ENCODE assay signal across 1 cellular context in the genomic region with DNA sequence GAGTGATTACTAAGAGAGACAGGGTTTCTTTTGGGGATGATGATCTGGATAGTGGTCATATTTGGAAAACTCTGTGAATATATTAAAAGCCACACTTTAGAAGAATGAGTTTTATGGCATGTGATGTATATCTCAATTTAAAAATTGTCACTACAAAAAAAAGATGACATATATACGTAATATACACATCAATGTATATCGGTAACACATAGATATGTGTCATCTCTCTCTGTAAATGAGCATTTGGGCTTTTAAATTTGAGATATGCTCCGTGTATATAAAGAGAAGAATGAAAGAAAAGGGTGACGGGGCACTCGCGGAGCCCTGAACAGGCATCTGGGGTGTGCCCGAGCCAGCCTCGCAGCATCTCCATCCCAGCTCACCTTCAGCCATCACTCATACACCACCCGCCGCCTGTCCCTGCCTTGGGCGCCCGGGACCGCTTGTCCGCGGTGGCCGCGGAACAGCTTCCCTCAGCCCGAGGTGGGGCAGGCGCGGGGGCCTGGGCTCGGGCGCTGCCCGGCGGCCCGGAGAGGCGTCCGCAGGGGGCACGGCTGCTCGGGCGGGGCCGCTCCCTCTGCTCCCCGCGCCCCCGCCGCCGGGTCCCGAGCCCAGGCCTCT.
TF ChIP-seq lines count a peak whose summit lies in the region.

No MANE protein-coding gene starts in this region.

TF ChIP-seq in GM23338, 12 proteins besides CTCF, POLR2A, EP300 and RAD21 (continued from another document):
- TF ChIP-seq, protein P1, sequence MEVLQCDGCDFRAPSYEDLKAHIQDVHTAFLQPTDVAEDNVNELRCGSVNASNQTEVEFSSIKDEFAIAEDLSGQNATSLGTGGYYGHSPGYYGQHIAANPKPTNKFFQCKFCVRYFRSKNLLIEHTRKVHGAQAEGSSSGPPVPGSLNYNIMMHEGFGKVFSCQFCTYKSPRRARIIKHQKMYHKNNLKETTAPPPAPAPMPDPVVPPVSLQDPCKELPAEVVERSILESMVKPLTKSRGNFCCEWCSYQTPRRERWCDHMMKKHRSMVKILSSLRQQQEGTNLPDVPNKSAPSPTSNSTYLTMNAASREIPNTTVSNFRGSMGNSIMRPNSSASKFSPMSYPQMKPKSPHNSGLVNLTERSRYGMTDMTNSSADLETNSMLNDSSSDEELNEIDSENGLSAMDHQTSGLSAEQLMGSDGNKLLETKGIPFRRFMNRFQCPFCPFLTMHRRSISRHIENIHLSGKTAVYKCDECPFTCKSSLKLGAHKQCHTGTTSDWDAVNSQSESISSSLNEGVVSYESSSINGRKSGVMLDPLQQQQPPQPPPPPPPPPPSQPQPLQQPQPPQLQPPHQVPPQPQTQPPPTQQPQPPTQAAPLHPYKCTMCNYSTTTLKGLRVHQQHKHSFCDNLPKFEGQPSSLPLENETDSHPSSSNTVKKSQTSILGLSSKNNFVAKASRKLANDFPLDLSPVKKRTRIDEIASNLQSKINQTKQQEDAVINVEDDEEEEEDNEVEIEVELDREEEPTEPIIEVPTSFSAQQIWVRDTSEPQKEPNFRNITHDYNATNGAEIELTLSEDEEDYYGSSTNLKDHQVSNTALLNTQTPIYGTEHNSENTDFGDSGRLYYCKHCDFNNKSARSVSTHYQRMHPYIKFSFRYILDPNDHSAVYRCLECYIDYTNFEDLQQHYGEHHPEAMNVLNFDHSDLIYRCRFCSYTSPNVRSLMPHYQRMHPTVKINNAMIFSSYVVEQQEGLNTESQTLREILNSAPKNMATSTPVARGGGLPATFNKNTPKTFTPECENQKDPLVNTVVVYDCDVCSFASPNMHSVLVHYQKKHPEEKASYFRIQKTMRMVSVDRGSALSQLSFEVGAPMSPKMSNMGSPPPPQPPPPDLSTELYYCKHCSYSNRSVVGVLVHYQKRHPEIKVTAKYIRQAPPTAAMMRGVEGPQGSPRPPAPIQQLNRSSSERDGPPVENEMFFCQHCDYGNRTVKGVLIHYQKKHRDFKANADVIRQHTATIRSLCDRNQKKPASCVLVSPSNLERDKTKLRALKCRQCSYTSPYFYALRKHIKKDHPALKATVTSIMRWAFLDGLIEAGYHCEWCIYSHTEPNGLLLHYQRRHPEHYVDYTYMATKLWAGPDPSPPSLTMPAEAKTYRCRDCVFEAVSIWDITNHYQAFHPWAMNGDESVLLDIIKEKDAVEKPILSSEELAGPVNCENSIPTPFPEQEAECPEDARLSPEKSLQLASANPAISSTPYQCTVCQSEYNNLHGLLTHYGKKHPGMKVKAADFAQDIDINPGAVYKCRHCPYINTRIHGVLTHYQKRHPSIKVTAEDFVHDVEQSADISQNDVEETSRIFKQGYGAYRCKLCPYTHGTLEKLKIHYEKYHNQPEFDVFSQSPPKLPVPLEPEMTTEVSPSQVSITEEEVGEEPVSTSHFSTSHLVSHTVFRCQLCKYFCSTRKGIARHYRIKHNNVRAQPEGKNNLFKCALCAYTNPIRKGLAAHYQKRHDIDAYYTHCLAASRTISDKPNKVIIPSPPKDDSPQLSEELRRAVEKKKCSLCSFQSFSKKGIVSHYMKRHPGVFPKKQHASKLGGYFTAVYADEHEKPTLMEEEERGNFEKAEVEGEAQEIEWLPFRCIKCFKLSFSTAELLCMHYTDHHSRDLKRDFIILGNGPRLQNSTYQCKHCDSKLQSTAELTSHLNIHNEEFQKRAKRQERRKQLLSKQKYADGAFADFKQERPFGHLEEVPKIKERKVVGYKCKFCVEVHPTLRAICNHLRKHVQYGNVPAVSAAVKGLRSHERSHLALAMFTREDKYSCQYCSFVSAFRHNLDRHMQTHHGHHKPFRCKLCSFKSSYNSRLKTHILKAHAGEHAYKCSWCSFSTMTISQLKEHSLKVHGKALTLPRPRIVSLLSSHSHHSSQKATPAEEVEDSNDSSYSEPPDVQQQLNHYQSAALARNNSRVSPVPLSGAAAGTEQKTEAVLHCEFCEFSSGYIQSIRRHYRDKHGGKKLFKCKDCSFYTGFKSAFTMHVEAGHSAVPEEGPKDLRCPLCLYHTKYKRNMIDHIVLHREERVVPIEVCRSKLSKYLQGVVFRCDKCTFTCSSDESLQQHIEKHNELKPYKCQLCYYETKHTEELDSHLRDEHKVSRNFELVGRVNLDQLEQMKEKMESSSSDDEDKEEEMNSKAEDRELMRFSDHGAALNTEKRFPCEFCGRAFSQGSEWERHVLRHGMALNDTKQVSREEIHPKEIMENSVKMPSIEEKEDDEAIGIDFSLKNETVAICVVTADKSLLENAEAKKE (CRISPR knock-in tag; IDR thresholded peaks at IDR 0.05): no peak
- TF ChIP-seq STAT1 (IDR thresholded peaks at IDR 0.05; ENCODE audit: unreplicated experiment): no peak
- TF ChIP-seq NANOG (IDR thresholded peaks at IDR 0.05; ENCODE audit: borderline replicate concordance): no peak
- TF ChIP-seq POLR2AphosphoS5 (IDR thresholded peaks at IDR 0.05; ENCODE audit: low read depth): no peak
